In genomic region chr5:160473736-160474483, GRCh38 we compare ENCODE assay signal across 16 cellular contexts. TPM values are rescaled to one million over a fixed set of nuclear protein-coding genes. Genes with fewer than 3 reads are reported as not detected.
DNase-seq lines count a peak whose midpoint lies in the region; ATAC-seq and TF ChIP-seq lines count a peak whose summit lies in the region.
"Had no signal": no experiment of that assay in that cellular context is flagged by ENCODE, and none has a peak within 500 bp of the region (broad histone marks: within the 10 kb centered on the region; RNA-seq: fewer than 3 reads in every experiment).

No MANE protein-coding gene starts in this region.

- peaks cover 44% of the 10 kb centered on the region for H3K36me3 Mint-ChIP-seq in CD4-positive, CD25-positive, alpha-beta regulatory T cell
- H3K36me3 Mint-ChIP-seq in CD8-positive, alpha-beta T cell = no peaks in the 10 kb centered on the region
- H3K36me3 Mint-ChIP-seq in central memory CD8-positive, alpha-beta T cell (ENCODE audit: insufficient read depth) = peaks cover 12% of the 10 kb centered on the region

- no peaks in the 10 kb centered on the region for H3F3A ChIP-seq in OCI-LY1 (ENCODE audit: insufficient read depth, low read length)

- intact Hi-C loops in CD8-positive, alpha-beta T cell (cut with DNase I, micrococcal nuclease) = no loop called here

- POLR2A ChIA-PET in CD8-positive, alpha-beta T cell (lab: Charles Lee) = interaction anchor here (0.8 to 1.6 kb wide), 2 partner anchors 10 to 33 kb away, joined by 3 read pairs; no protein-coding TSS in a partner anchor
- POLR2A ChIA-PET in GM10248 (lab: Yijun Ruan, JAX) = no interaction called here

- TF ChIP-seq CTCF in CD8-positive, alpha-beta T cell (IDR thresholded peaks at IDR 0.05) = no peak
- TF ChIP-seq CTCF in OCI-LY1 (IDR thresholded peaks at IDR 0.05; ENCODE audit: low read length) (no peak), GM10248 (IDR thresholded peaks at IDR 0.05; ENCODE audit: control extremely low read depth, extremely low read depth, low read depth, missing control alignments) (no peak)

- H3K9me3 Mint-ChIP-seq in CD4-positive, CD25-positive, alpha-beta regulatory T cell = no peaks in the 10 kb centered on the region
- H3K9me3 Mint-ChIP-seq in CD8-positive, alpha-beta T cell = no peaks in the 10 kb centered on the region
- H3K9me3 Mint-ChIP-seq in central memory CD8-positive, alpha-beta T cell = no peaks in the 10 kb centered on the region
- H3K9me3 Mint-ChIP-seq: nephron progenitor cell had no signal

- peaks cover 86% of the 10 kb centered on the region for H3K4me1 ChIP-seq in CD4-positive, CD25-positive, alpha-beta regulatory T cell (ENCODE audit: control insufficient read depth, insufficient read depth, low read length, poor library complexity, severe bottlenecking)
- H3K4me1 ChIP-seq in CD8-positive, alpha-beta T cell (ENCODE audit: insufficient read depth, low read length) = peaks cover 15% of the 10 kb centered on the region
- peaks cover 85% of the 10 kb centered on the region for H3K4me1 ChIP-seq in OCI-LY1 (ENCODE audit: insufficient read depth, low read length, severe bottlenecking)
- H3K4me1 ChIP-seq: prostate gland had no signal

- H3K79me2 ChIP-seq in OCI-LY1 (ENCODE audit: insufficient read depth, low read length) = peaks cover 91% of the 10 kb centered on the region

- no peaks in the 10 kb centered on the region for H4K20me1 ChIP-seq in OCI-LY1 (ENCODE audit: insufficient read depth, low read length)

- peak overlapping the region; percentile 100 for H3K4me3 Mint-ChIP-seq in CD4-positive, CD25-positive, alpha-beta regulatory T cell
- H3K4me3 Mint-ChIP-seq in CD8-positive, alpha-beta T cell = peak overlapping the region; percentile 27
- peak overlapping the region; percentile 96 for H3K4me3 Mint-ChIP-seq in central memory CD8-positive, alpha-beta T cell
- H3K4me3 Mint-ChIP-seq: nephron progenitor cell had no signal

- peak overlapping the region; percentile 99 to 100 (median 99) for H3K27ac Mint-ChIP-seq in CD4-positive, CD25-positive, alpha-beta regulatory T cell
- H3K27ac Mint-ChIP-seq in CD8-positive, alpha-beta T cell = peak overlapping the region; percentile 28
- peak overlapping the region; percentile 98 for H3K27ac Mint-ChIP-seq in central memory CD8-positive, alpha-beta T cell (ENCODE audit: low read depth)
- H3K27ac Mint-ChIP-seq: nephron progenitor cell had no signal

- H3K4me3 ChIP-seq in CD4-positive, CD25-positive, alpha-beta regulatory T cell (ENCODE audit: low read depth, low read length) = peak overlapping the region; percentile 99
- no peak overlapping the region for H3K4me3 ChIP-seq in CD8-positive, alpha-beta T cell (ENCODE audit: low read depth, low read length)
- no peak overlapping the region for H3K4me3 ChIP-seq in OCI-LY1 (ENCODE audit: low read depth, low read length, poor library complexity, severe bottlenecking)
- H3K4me3 ChIP-seq: MG63, prostate gland had no signal

- no peaks in the 10 kb centered on the region for H3K27me3 ChIP-seq in CD4-positive, CD25-positive, alpha-beta regulatory T cell (ENCODE audit: control insufficient read depth, insufficient read depth, low read length)
- H3K27me3 ChIP-seq in CD8-positive, alpha-beta T cell (ENCODE audit: insufficient read depth, low read length) = no peaks in the 10 kb centered on the region
- no peaks in the 10 kb centered on the region for H3K27me3 ChIP-seq in OCI-LY1 (ENCODE audit: insufficient read depth, low read length)
- H3K27me3 ChIP-seq: MG63 had no signal

- H2AFZ ChIP-seq in OCI-LY1 (ENCODE audit: low read length) = no peak overlapping the region

- peaks cover 39 to 74% (median 60%) of the 10 kb centered on the region in 4 donors for H3K4me1 Mint-ChIP-seq in CD4-positive, CD25-positive, alpha-beta regulatory T cell
- H3K4me1 Mint-ChIP-seq in CD8-positive, alpha-beta T cell (ENCODE audit: low read depth) = peaks cover 59% of the 10 kb centered on the region
- peaks cover 84% of the 10 kb centered on the region for H3K4me1 Mint-ChIP-seq in central memory CD8-positive, alpha-beta T cell

- peaks cover 4% of the 10 kb centered on the region for H3K36me3 ChIP-seq in CD4-positive, CD25-positive, alpha-beta regulatory T cell (ENCODE audit: control insufficient read depth, insufficient read depth, low read length)
- no peaks in the 10 kb centered on the region for H3K36me3 ChIP-seq in CD8-positive, alpha-beta T cell (ENCODE audit: insufficient read depth, low read length)
- H3K36me3 ChIP-seq in OCI-LY1 (ENCODE audit: insufficient read depth, low read length) = peaks cover 45% of the 10 kb centered on the region
- H3K36me3 ChIP-seq: MG63, prostate gland had no signal

- peak overlapping the region; percentile 95 for H3K27ac ChIP-seq in CD4-positive, CD25-positive, alpha-beta regulatory T cell (ENCODE audit: insufficient read depth, low read length, poor library complexity, severe bottlenecking)
- H3K27ac ChIP-seq in CD8-positive, alpha-beta T cell (ENCODE audit: low read depth, low read length) = no peak overlapping the region
- H3K27ac ChIP-seq in OCI-LY1 (ENCODE audit: low read depth, low read length, poor library complexity, severe bottlenecking) = no peak overlapping the region
- H3K27ac ChIP-seq: prostate gland had no signal

- no peaks in the 10 kb centered on the region for H3K9me3 ChIP-seq in CD4-positive, CD25-positive, alpha-beta regulatory T cell (ENCODE audit: control insufficient read depth in 2 of 2, low read length in 2 of 2)
- no peaks in the 10 kb centered on the region for H3K9me3 ChIP-seq in CD8-positive, alpha-beta T cell (ENCODE audit: low read length)
- H3K9me3 ChIP-seq in OCI-LY1 (ENCODE audit: low read length) = no peaks in the 10 kb centered on the region
- H3K9me3 ChIP-seq: MG63, prostate gland had no signal

- no peak for DNase-seq in CD4-positive, CD25-positive, alpha-beta regulatory T cell
- no peak for DNase-seq in CD8-positive, alpha-beta T cell
- no peak for DNase-seq in central memory CD8-positive, alpha-beta T cell (ENCODE audit: low spot score in 2 of 2)
- DNase-seq in GM10248 (ENCODE audit: extremely low spot score) = no peak
- no peak for DNase-seq in stimulated activated CD4-positive, alpha-beta T cell treated with anti-CD3 and anti-CD28 coated beads, Interleukin-1b, Interleukin-23, amount 100 ng/mL, for 48 hours
- DNase-seq: activated naive CD4-positive, alpha-beta T cell treated with anti-CD3 and anti-CD28 coated beads, Interleukin-2, amount 50 U/mL, for 16 hours; AML-193; DMS 273 treated with DMSO at 0.1 percent for 48 hours; mesendoderm; MG63; NCI-H146; NCI-H226; nephron progenitor cell had no signal

- H3K9me2 ChIP-seq in OCI-LY1 (ENCODE audit: low read depth, low read length) = no peaks in the 10 kb centered on the region

- CTCF ChIA-PET in CD8-positive, alpha-beta T cell (lab: Charles Lee) = interaction anchor here (1.3 kb wide), 1 partner anchor 35 kb away, joined by 7 read pairs; no protein-coding TSS in a partner anchor
- CTCF ChIA-PET in GM10248 (lab: Yijun Ruan, JAX) = interaction anchor here (0.7 to 11.6 kb wide), 9 partner anchors 7 to 34 kb away, joined by 3 to 147 read pairs (median 4); no protein-coding TSS in a partner anchor

- no peak overlapping the region for H3K9ac ChIP-seq in OCI-LY1 (ENCODE audit: low read length)

- no peaks in the 10 kb centered on the region for H3K27me3 Mint-ChIP-seq in CD4-positive, CD25-positive, alpha-beta regulatory T cell
- H3K27me3 Mint-ChIP-seq in CD8-positive, alpha-beta T cell (ENCODE audit: low read depth) = no peaks in the 10 kb centered on the region
- H3K27me3 Mint-ChIP-seq in central memory CD8-positive, alpha-beta T cell = no peaks in the 10 kb centered on the region

- peak overlapping the region; percentile 9; the same call in 1 of the 2 replicates for H3K4me2 ChIP-seq in OCI-LY1 (ENCODE audit: low read length)

- no peak for ATAC-seq in CD4-positive, CD25-positive, alpha-beta regulatory T cell (ENCODE audit: low read depth in 2 of 2)
- no peak for ATAC-seq in CD8-positive, alpha-beta T cell
- ATAC-seq in central memory CD8-positive, alpha-beta T cell (replicated peaks; ENCODE audit: extremely low read depth, poor library complexity, severe bottlenecking) = no peak
- ATAC-seq in GM21360 (IDR thresholded peaks at IDR 0.05; ENCODE audit: unreplicated experiment) = no peak

RNA-seq across cellular contexts. Expression of gene PTTG1, which starts 52.3 kb away (rescaled TPM):
- total RNA-seq in CD4-positive, CD25-positive, alpha-beta regulatory T cell = 44.5 TPM
- polyA plus RNA-seq in CD4-positive, CD25-positive, alpha-beta regulatory T cell = 100 to 1,000 TPM in 3 of 4 donors, 10 to 100 TPM in 1; 87.8 to 148 (median 108) TPM
- 1 to 10 TPM; 8.6 to 8.8 TPM for total RNA-seq in CD8-positive, alpha-beta T cell

RNA-seq across cellular contexts. Expression of gene SLU7, which starts 55.0 kb away (rescaled TPM):
- total RNA-seq in CD4-positive, CD25-positive, alpha-beta regulatory T cell = 106 TPM
- 100 to 1,000 TPM in 2 of 4 donors, 10 to 100 TPM in 2; 69.8 to 115 (median 93.3) TPM for polyA plus RNA-seq in CD4-positive, CD25-positive, alpha-beta regulatory T cell
- total RNA-seq in CD8-positive, alpha-beta T cell = 100 to 1,000 TPM; 127 to 136 TPM

Comparison
In these comparisons a context has a peak if more than half of its experiments do, and no peak if none do; other contexts are left out.
1. H3K27ac Mint-ChIP-seq: peak in every context shown above with its lines; median percentile 99 in CD4-positive, CD25-positive, alpha-beta regulatory T cell; 98 in central memory CD8-positive, alpha-beta T cell; 28 in CD8-positive, alpha-beta T cell.
2. H3K4me3 Mint-ChIP-seq: peak in every context shown above with its lines; median percentile 100 in CD4-positive, CD25-positive, alpha-beta regulatory T cell; 96 in central memory CD8-positive, alpha-beta T cell; 27 in CD8-positive, alpha-beta T cell.